Comparison of ENCODE assay signal across 18 cellular contexts in the genomic region with DNA sequence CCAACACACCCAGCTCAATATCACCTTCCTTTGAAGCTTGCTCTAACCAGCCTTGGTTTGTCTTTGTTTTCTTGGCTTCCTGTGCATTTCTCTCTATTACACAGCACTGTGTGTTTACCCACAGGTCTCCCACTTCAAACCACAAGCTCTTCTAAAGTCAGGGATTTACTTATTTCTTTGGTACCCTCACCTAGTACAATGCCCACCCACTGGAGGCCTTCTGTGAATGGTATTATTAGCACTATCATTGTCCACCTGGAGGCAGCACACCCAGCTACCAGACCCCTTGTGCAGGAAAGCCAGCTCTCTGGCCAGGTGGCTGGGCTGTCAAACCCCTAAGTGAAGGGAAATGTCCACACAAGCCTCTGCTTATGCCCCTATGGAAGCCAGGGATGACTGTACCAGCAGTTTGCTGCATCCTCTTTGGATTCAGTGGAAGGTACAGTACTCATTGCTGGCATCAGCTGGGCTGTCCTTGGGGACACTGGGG. TPM values are rescaled to one million over a fixed set of nuclear protein-coding genes. Genes with fewer than 3 reads are reported as not detected.
A peak's percentile ranks its signal among the peaks of the same experiment; 100 is the strongest.
DNase-seq lines count a peak whose midpoint lies in the region; ATAC-seq and TF ChIP-seq lines count a peak whose summit lies in the region.
"Had no signal": no experiment of that assay in that cellular context is flagged by ENCODE, and none has a peak within 500 bp of the region (broad histone marks: within the 10 kb centered on the region; RNA-seq: fewer than 3 reads in every experiment).

No MANE protein-coding gene starts in this region.

- H3K4me1 ChIP-seq in right atrium auricular region (no peaks in the 10 kb centered on the region), heart left ventricle (peaks cover 0 to 19% (median 0%) of the 10 kb centered on the region in 12 donors), upper lobe of right lung (no peaks in the 10 kb centered on the region)
- H3K4me1 ChIP-seq: transverse colon had no signal

- H3K27ac ChIP-seq in right atrium auricular region (no peak overlapping the region), heart left ventricle (no peak overlapping the region), upper lobe of right lung (no peak overlapping the region)
- H3K27ac ChIP-seq: cardiac muscle cell, GM23248, transverse colon had no signal

- H3K27me3 Mint-ChIP-seq in T-helper 2 cell treated with Interferon-gamma antibody and Interleukin-4, amounts not matched to agents 5 μg/mL and 100 μg/mL, for 36 hours (ENCODE audit: low read depth) = peaks cover 2% of the 10 kb centered on the region
- no peaks in the 10 kb centered on the region for H3K27me3 Mint-ChIP-seq in central memory CD8-positive, alpha-beta T cell
- H3K27me3 Mint-ChIP-seq: activated naive CD4-positive, alpha-beta T cell treated with anti-CD3 and anti-CD28 coated beads, Interleukin-2, amount 50 U/mL, for 24 hours had no signal

- no peaks in the 10 kb centered on the region for H3K27me3 ChIP-seq in right atrium auricular region
- no peaks in the 10 kb centered on the region for H3K27me3 ChIP-seq in heart left ventricle
- no peaks in the 10 kb centered on the region for H3K27me3 ChIP-seq in upper lobe of right lung
- H3K27me3 ChIP-seq: cardiac muscle cell, transverse colon had no signal

- no peak for TF ChIP-seq POLR2A in heart left ventricle (IDR thresholded peaks at IDR 0.05)

- intact Hi-C loops in heart left ventricle (cut with DNase I) = no loop called here
- intact Hi-C loops in upper lobe of right lung (cut with DNase I) = no loop called here

- H3K9me3 ChIP-seq in right atrium auricular region (no peaks in the 10 kb centered on the region), heart left ventricle (no peaks in the 10 kb centered on the region), upper lobe of right lung (no peaks in the 10 kb centered on the region)
- H3K9me3 ChIP-seq: transverse colon had no signal

- peak overlapping the region; percentile 57 for H3K4me3 Mint-ChIP-seq in T-helper 2 cell treated with Interferon-gamma antibody and Interleukin-4, amounts not matched to agents 5 μg/mL and 100 μg/mL, for 36 hours
- no peak overlapping the region for H3K4me3 Mint-ChIP-seq in central memory CD8-positive, alpha-beta T cell
- H3K4me3 Mint-ChIP-seq: activated naive CD4-positive, alpha-beta T cell treated with anti-CD3 and anti-CD28 coated beads, Interleukin-2, amount 50 U/mL, for 24 hours; nephron had no signal

- TF ChIP-seq CTCF in right atrium auricular region (IDR thresholded peaks at IDR 0.05) (no peak), heart left ventricle (IDR thresholded peaks at IDR 0.05) (no peak), upper lobe of right lung (IDR thresholded peaks at IDR 0.05) (no peak)

- H3K36me3 ChIP-seq in right atrium auricular region = no peaks in the 10 kb centered on the region
- H3K36me3 ChIP-seq in heart left ventricle = no peaks in the 10 kb centered on the region
- H3K36me3 ChIP-seq in upper lobe of right lung = no peaks in the 10 kb centered on the region
- H3K36me3 ChIP-seq: cardiac muscle cell, transverse colon had no signal

- H3K4me3 ChIP-seq in right atrium auricular region (no peak overlapping the region), heart left ventricle (no peak overlapping the region), upper lobe of right lung (no peak overlapping the region)
- H3K4me3 ChIP-seq: cardiac muscle cell, GM23248, transverse colon had no signal

- no peaks in the 10 kb centered on the region for H3K9me3 Mint-ChIP-seq in T-helper 2 cell treated with Interferon-gamma antibody and Interleukin-4, amounts not matched to agents 5 μg/mL and 100 μg/mL, for 36 hours
- no peaks in the 10 kb centered on the region for H3K9me3 Mint-ChIP-seq in central memory CD8-positive, alpha-beta T cell
- H3K9me3 Mint-ChIP-seq: activated naive CD4-positive, alpha-beta T cell treated with anti-CD3 and anti-CD28 coated beads, Interleukin-2, amount 50 U/mL, for 24 hours had no signal

- DNase-seq in right atrium auricular region (ENCODE audit: low spot score) (peak; percentile 11), heart left ventricle (no peak), upper lobe of right lung (peak; percentile 25), NCI-H2171 treated with DMSO at 0.1 percent for 48 hours (lab: John Stamatoyannopoulos, UW) (no peak), nucleus accumbens (lab: John Stamatoyannopoulos, UW) (no peak)
- DNase-seq in T-helper 2 cell treated with Interferon-gamma antibody and Interleukin-4, amounts not matched to agents 5 μg/mL and 100 μg/mL, for 36 hours (ENCODE audit: low spot score) = peak; percentile 46
- DNase-seq in central memory CD8-positive, alpha-beta T cell (ENCODE audit: low spot score in 2 of 2) = no peak
- DNase-seq: DMS 273 treated with DMSO at 0.1 percent for 48 hours, GM23248, MM.1S, NCI-H2029, NCI-H524 treated with DMSO at 0.1 percent for 48 hours, retina, transverse colon had no signal

- ATAC-seq in heart left ventricle (no peak), upper lobe of right lung (no peak), HG03442 (IDR thresholded peaks at IDR 0.05; ENCODE audit: unreplicated experiment) (no peak)
- ATAC-seq in central memory CD8-positive, alpha-beta T cell (replicated peaks; ENCODE audit: extremely low read depth, poor library complexity, severe bottlenecking) = peak; percentile 86

- peaks cover 40% of the 10 kb centered on the region for H3K4me1 Mint-ChIP-seq in T-helper 2 cell treated with Interferon-gamma antibody and Interleukin-4, amounts not matched to agents 5 μg/mL and 100 μg/mL, for 36 hours (ENCODE audit: low read depth)
- peaks cover 27% of the 10 kb centered on the region for H3K4me1 Mint-ChIP-seq in central memory CD8-positive, alpha-beta T cell

- peak overlapping the region; percentile 76 for H3K27ac Mint-ChIP-seq in T-helper 2 cell treated with Interferon-gamma antibody and Interleukin-4, amounts not matched to agents 5 μg/mL and 100 μg/mL, for 36 hours
- no peak overlapping the region for H3K27ac Mint-ChIP-seq in central memory CD8-positive, alpha-beta T cell (ENCODE audit: low read depth)
- H3K27ac Mint-ChIP-seq: activated naive CD4-positive, alpha-beta T cell treated with anti-CD3 and anti-CD28 coated beads, Interleukin-2, amount 50 U/mL, for 24 hours had no signal

- H3K36me3 Mint-ChIP-seq in T-helper 2 cell treated with Interferon-gamma antibody and Interleukin-4, amounts not matched to agents 5 μg/mL and 100 μg/mL, for 36 hours (ENCODE audit: low read depth) = no peaks in the 10 kb centered on the region
- peaks cover 4% of the 10 kb centered on the region for H3K36me3 Mint-ChIP-seq in central memory CD8-positive, alpha-beta T cell (ENCODE audit: insufficient read depth)
- H3K36me3 Mint-ChIP-seq: activated naive CD4-positive, alpha-beta T cell treated with anti-CD3 and anti-CD28 coated beads, Interleukin-2, amount 50 U/mL, for 24 hours had no signal

RNA-seq across cellular contexts. Expression of gene TOP2A, which starts 9.4 kb away (rescaled TPM):
- 1 to 10 TPM in 1 of 2 donors, under 1 TPM in 1; 0.31 to 3.7 TPM for total RNA-seq in right atrium auricular region
- 10 to 100 TPM in 1 of 9 donors, 1 to 10 TPM in 5, under 1 TPM in 3; 0.39 to 28.9 (median 1.7) TPM for total RNA-seq in heart left ventricle
- polyA plus RNA-seq in heart left ventricle = under 1 TPM; 0.11 to 0.28 TPM
- total RNA-seq in upper lobe of right lung = 3.3 TPM

RNA-seq across cellular contexts. Expression of gene IGFBP4, which starts 16.2 kb away (rescaled TPM):
- 100 to 1,000 TPM in 1 of 2 donors, 10 to 100 TPM in 1; 81.0 to 237 TPM for total RNA-seq in right atrium auricular region
- total RNA-seq in heart left ventricle = 100 to 1,000 TPM; 103 to 342 (median 129) TPM
- polyA plus RNA-seq in heart left ventricle = 100 to 1,000 TPM; 136 to 174 TPM
- total RNA-seq in upper lobe of right lung = 381 TPM

Comparison
In these comparisons a context has a peak if more than half of its experiments do, and no peak if none do; other contexts are left out.
1. DNase-seq: peak in right atrium auricular region (single experiment), T-helper 2 cell treated with Interferon-gamma antibody and Interleukin-4, amounts not matched to agents 5 μg/mL and 100 μg/mL, for 36 hours (single experiment) and upper lobe of right lung (single experiment); none in heart left ventricle (0 of 5), central memory CD8-positive, alpha-beta T cell (0 of 2), NCI-H2171 treated with DMSO at 0.1 percent for 48 hours (single experiment) and nucleus accumbens (0 of 56).